Comparison of ENCODE assay signal across 21 cellular contexts in the genomic region with DNA sequence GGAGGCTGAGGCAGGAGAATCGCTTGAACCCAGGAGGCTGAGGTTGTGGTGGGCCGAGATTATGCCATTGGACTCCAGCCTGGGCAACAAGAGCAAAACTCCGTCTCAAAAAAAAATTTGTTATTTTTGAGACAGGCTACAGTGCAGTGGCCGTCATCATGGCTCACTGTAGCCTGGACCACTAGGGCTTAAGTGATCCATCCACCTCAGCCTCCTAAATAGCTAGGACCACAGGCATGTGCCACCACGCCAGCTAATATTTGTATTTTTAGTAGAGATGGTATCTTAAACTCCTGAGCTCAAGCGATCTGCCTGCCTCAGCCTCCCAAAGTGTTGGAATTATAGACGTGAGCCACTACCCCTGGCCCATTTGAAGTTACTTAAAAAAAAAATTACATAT. TPM values are rescaled to one million over a fixed set of nuclear protein-coding genes. Genes with fewer than 3 reads are reported as not detected.
"Had no signal": no experiment of that assay in that cellular context is flagged by ENCODE, and none has a peak within 500 bp of the region (broad histone marks: within the 10 kb centered on the region; RNA-seq: fewer than 3 reads in every experiment).

No MANE protein-coding gene starts in this region.

- H3K9me3 Mint-ChIP-seq: activated CD4-positive, alpha-beta T cell treated with anti-CD3 and anti-CD28 coated beads, Interleukin-2, amount 10 ng/mL, durations not matched to agents 24 days and 14 days; effector memory CD8-positive, alpha-beta T cell; mesothelial cell of epicardium; natural killer cell had no signal

- H3K4me3 ChIP-seq: lung had no signal

- DNase-seq: activated CD4-positive, alpha-beta T cell treated with anti-CD3 and anti-CD28 coated beads, Interleukin-2, amount 10 ng/mL, durations not matched to agents 24 days and 14 days; activated CD8-positive, alpha-beta T cell treated with anti-CD3 and anti-CD28 coated beads, Interleukin-2, amount 10 ng/mL, durations not matched to agents 7 days and 5 days; activated naive CD4-positive, alpha-beta T cell treated with Interleukin-2 at 50 U/mL for 16 hours; activated T-cell treated with anti-CD3 and anti-CD28 coated beads, Interleukin-2, amount 50 U/mL, for 1 hour; central memory CD4-positive, alpha-beta T cell; dorsolateral prefrontal cortex; left lung; natural killer cell; sigmoid colon; stimulated activated CD4-positive, alpha-beta T cell treated with anti-CD3 and anti-CD28 coated beads, Interleukin-2, amount 100 ng/mL, for 48 hours; stimulated activated CD8-positive, alpha-beta memory T cell treated with anti-CD3 and anti-CD28 coated beads, Interleukin-4, amount 100 ng/mL, for 48 hours; upper lobe of right lung had no signal

- H3K27me3 ChIP-seq: dorsolateral prefrontal cortex, esophagus muscularis mucosa, left lung, sigmoid colon, upper lobe of right lung had no signal

- H3K27me3 Mint-ChIP-seq: activated CD4-positive, alpha-beta T cell treated with anti-CD3 and anti-CD28 coated beads, Interleukin-2, amount 10 ng/mL, durations not matched to agents 24 days and 14 days; effector memory CD8-positive, alpha-beta T cell; progenitor cell of endocrine pancreas had no signal

- H3K9me3 ChIP-seq: esophagus muscularis mucosa, left lung, sigmoid colon, upper lobe of right lung had no signal

RNA-seq across cellular contexts. Expression of gene AMHR2, which starts 27.3 kb away (rescaled TPM):
- total RNA-seq: activated CD8-positive, alpha-beta T cell treated with anti-CD3 and anti-CD28 coated beads, Interleukin-2, amount 10 ng/mL, durations not matched to agents 7 days and 5 days; astrocyte; frontal cortex; natural killer cell; osteocyte; sigmoid colon; T-helper 2 cell treated with Interferon-gamma antibody and Interleukin-4, amounts not matched to agents 100 ng/mL and 5 ng/mL, for 36 hours had no signal
